Comparison of ENCODE assay signal across 21 cellular contexts in the genomic region with DNA sequence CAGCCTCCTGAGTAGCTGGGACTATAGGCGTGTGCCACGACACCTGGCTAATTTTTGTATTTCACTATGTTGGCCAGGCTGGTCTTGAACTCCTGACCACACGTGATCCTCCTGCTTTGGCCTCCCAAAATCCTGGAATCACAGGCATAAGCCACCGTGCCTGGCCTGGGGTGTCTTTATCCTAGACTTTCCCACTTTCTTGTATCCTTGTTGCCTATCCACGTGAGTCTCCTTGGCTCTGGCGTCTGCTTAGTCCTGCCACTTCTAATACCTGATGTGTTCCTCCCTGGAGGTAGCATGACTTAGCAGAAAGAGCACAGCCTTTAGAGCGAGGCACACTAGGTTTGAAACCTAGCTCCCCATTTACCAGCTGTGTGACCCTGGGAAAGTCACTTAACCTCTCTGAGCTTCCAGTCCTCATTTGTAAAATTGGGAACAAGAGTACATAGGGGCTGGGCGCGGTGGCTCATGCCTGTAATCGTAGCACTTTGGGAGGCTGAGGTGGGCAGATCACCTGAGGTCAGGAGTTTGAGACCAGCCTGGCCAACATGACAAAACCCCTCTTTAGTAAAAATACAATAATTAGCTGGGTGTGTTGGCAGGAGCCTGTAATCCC.
"Had no signal": no experiment of that assay in that cellular context is flagged by ENCODE, and none has a peak within 500 bp of the region (broad histone marks: within the 10 kb centered on the region; RNA-seq: fewer than 3 reads in every experiment).

No MANE protein-coding gene starts in this region.

- H3K4me1 ChIP-seq: esophagus squamous epithelium, lower lobe of right lung, parathyroid adenoma, spleen, thyroid gland had no signal

- DNase-seq: dermis blood vessel endothelial cell; effector memory CD4-positive, alpha-beta T cell; esophagus squamous epithelium; foreskin melanocyte; hypothalamus; immature natural killer cell; islet precursor cell; left ventricle myocardium superior; lower lobe of right lung; natural killer cell; occipital lobe; spleen; stimulated activated naive B cell treated with anti-CD40 and anti-IgM and Interleukin-4, amounts not matched to agents 10 μg/mL and 1 μg/mL and 100 μg/mL, for 72 hours; stimulated activated naive CD8-positive, alpha-beta T cell treated with anti-CD3 and anti-CD28 coated beads, Interleukin-15, amount 100 ng/mL, for 72 hours; thyroid gland; trophoblast cell had no signal

- H3K27me3 ChIP-seq: esophagus squamous epithelium, right atrium auricular region, spleen, thyroid gland had no signal

- FAIRE-seq: endothelial cell of umbilical vein had no signal

- H3K9me3 ChIP-seq: lower lobe of right lung, thyroid gland had no signal

- H3K27ac ChIP-seq: coronary artery, esophagus squamous epithelium, lower lobe of right lung, parathyroid adenoma, right atrium auricular region, skin epidermis, spleen, thyroid gland had no signal

- H3K4me3 ChIP-seq: coronary artery, esophagus squamous epithelium, lower lobe of right lung, right atrium auricular region, skin epidermis, spleen, thyroid gland had no signal
